ENCODE assay signal across 20 cellular contexts in the genomic region with DNA sequence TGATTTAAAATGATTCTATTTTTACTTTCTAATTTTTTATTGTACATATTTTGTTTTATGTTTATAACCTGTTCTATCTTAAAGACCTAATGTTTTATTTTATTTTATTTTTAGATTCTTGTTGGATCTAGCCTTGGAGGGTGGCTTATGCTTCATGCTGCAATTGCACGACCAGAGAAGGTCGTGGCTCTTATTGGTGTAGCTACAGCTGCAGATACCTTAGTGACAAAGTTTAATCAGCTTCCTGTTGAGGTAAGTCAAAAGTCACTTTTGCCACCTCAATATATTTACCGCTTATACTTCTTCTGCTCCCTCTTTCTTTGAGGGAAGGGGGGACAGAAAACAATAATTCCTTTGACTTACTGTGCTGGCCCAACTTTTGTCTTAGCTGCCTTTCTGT. TPM values are rescaled to one million over a fixed set of nuclear protein-coding genes. Genes with fewer than 3 reads are reported as not detected.
DNase-seq lines count a peak whose midpoint lies in the region; ATAC-seq and TF ChIP-seq lines count a peak whose summit lies in the region.
"Had no signal": no experiment of that assay in that cellular context is flagged by ENCODE, and none has a peak within 500 bp of the region (broad histone marks: within the 10 kb centered on the region; RNA-seq: fewer than 3 reads in every experiment).

No MANE protein-coding gene starts in this region.

- no peaks in the 10 kb centered on the region for H3K9me3 ChIP-seq in Loucy (ENCODE audit: insufficient read depth, low read depth, low read length)
- no peaks in the 10 kb centered on the region for H3K9me3 ChIP-seq in naive thymus-derived CD4-positive, alpha-beta T cell (ENCODE audit: control insufficient read depth in 2 of 3, low read length in 3 of 3)
- H3K9me3 ChIP-seq in esophagus squamous epithelium: no peaks in the 10 kb centered on the region

- DNase-seq in activated naive CD4-positive, alpha-beta T cell treated with anti-CD3 and anti-CD28 coated beads for 36 hours: no peak
- DNase-seq in activated naive CD4-positive, alpha-beta T cell (lab: John Stamatoyannopoulos, UW): no peak
- DNase-seq in naive thymus-derived CD4-positive, alpha-beta T cell: no peak
- DNase-seq in anterior cingulate cortex (lab: John Stamatoyannopoulos, UW) (no peak), esophagus squamous epithelium (lab: John Stamatoyannopoulos, UW) (no peak)
- DNase-seq: ACHN, C1 segment of cervical spinal cord, DND-41, H7, HFFc6, NCI-H1105 treated with DMSO at 0.1 percent for 48 hours, NCI-H1694 treated with DMSO at 0.1 percent for 48 hours, NCI-H748 treated with DMSO at 0.1 percent for 48 hours had no signal

- H3K4me1 Mint-ChIP-seq in activated naive CD4-positive, alpha-beta T cell treated with anti-CD3 and anti-CD28 coated beads for 36 hours (ENCODE audit: low read depth): peaks cover 47% of the 10 kb centered on the region
- H3K4me1 Mint-ChIP-seq in activated T-helper 17 cell treated with anti-CD3 and anti-CD28 coated beads, Interleukin-2, amount 50 U/mL, for 72 hours: peaks cover 24% of the 10 kb centered on the region
- peaks cover 19 to 63% (median 57%) of the 10 kb centered on the region in 7 donors for H3K4me1 Mint-ChIP-seq in naive thymus-derived CD4-positive, alpha-beta T cell

- 76 to 87% methylated on average over 3 of the region's 3 CpGs for WGBS in esophagus squamous epithelium, 2 donors

- peaks cover 34% of the 10 kb centered on the region for H3K36me3 Mint-ChIP-seq in activated naive CD4-positive, alpha-beta T cell treated with anti-CD3 and anti-CD28 coated beads for 36 hours (ENCODE audit: low read depth)
- H3K36me3 Mint-ChIP-seq in activated T-helper 17 cell treated with anti-CD3 and anti-CD28 coated beads, Interleukin-2, amount 50 U/mL, for 72 hours (ENCODE audit: low read depth): peaks cover 88% of the 10 kb centered on the region
- peaks cover 3 to 41% (median 32%) of the 10 kb centered on the region in 5 donors for H3K36me3 Mint-ChIP-seq in naive thymus-derived CD4-positive, alpha-beta T cell

- H3K4me1 ChIP-seq in Loucy (ENCODE audit: insufficient read depth, low read length, poor library complexity, severe bottlenecking): peaks cover 44% of the 10 kb centered on the region
- peaks cover 1 to 3% of the 10 kb centered on the region in 2 donors for H3K4me1 ChIP-seq in naive thymus-derived CD4-positive, alpha-beta T cell (ENCODE audit: control insufficient read depth in 2 of 2, insufficient read depth in 2 of 2, low read length in 2 of 2)
- peaks cover 0 to 13% (median 0%) of the 10 kb centered on the region in 3 donors for H3K4me1 ChIP-seq in esophagus squamous epithelium

- H3K27me3 Mint-ChIP-seq in activated naive CD4-positive, alpha-beta T cell treated with anti-CD3 and anti-CD28 coated beads for 36 hours (ENCODE audit: low read depth): no peaks in the 10 kb centered on the region
- H3K27me3 Mint-ChIP-seq in activated T-helper 17 cell treated with anti-CD3 and anti-CD28 coated beads, Interleukin-2, amount 50 U/mL, for 72 hours: no peaks in the 10 kb centered on the region
- H3K27me3 Mint-ChIP-seq in naive thymus-derived CD4-positive, alpha-beta T cell: no peaks in the 10 kb centered on the region

- TF ChIP-seq POLR2A in esophagus squamous epithelium (IDR thresholded peaks at IDR 0.05): no peak

- no peak overlapping the region for H2AFZ ChIP-seq in Loucy (ENCODE audit: low read length)

- POLR2A ChIA-PET in naive thymus-derived CD4-positive, alpha-beta T cell (lab: Charles Lee): interaction anchor here (0.6 to 1.3 kb wide), 3 partner anchors 8 to 267 kb away, joined by 3 read pairs; a partner anchor contains a TSS

- no peaks in the 10 kb centered on the region for H3K9me2 ChIP-seq in Loucy (replicated peaks; ENCODE audit: low read depth, low read length)

- TF ChIP-seq CTCF in Loucy (conservative IDR thresholded peaks at IDR 0.05; ENCODE audit: low read length) (no peak), esophagus squamous epithelium (IDR thresholded peaks at IDR 0.05) (no peak)

- ATAC-seq in activated T-helper 17 cell treated with anti-CD3 and anti-CD28 coated beads, Interleukin-2, amount 50 U/mL, for 72 hours (replicated peaks): no peak
- no peak for ATAC-seq in naive thymus-derived CD4-positive, alpha-beta T cell
- ATAC-seq: Right ventricle myocardium inferior had no signal

- H3K27ac Mint-ChIP-seq in activated naive CD4-positive, alpha-beta T cell treated with anti-CD3 and anti-CD28 coated beads for 36 hours: peak overlapping the region; percentile 6
- H3K27ac Mint-ChIP-seq in activated T-helper 17 cell treated with anti-CD3 and anti-CD28 coated beads, Interleukin-2, amount 50 U/mL, for 72 hours: peak overlapping the region; percentile 51
- peak overlapping the region in 6 of 9 donors; percentile 2 to 90 (median 42) for H3K27ac Mint-ChIP-seq in naive thymus-derived CD4-positive, alpha-beta T cell
- H3K27ac Mint-ChIP-seq: HFFc6 had no signal

- no peak overlapping the region for H3K4me3 Mint-ChIP-seq in activated naive CD4-positive, alpha-beta T cell treated with anti-CD3 and anti-CD28 coated beads for 36 hours
- H3K4me3 Mint-ChIP-seq in activated T-helper 17 cell treated with anti-CD3 and anti-CD28 coated beads, Interleukin-2, amount 50 U/mL, for 72 hours: peak overlapping the region; percentile 0
- peak overlapping the region in 1 of 10 donors; percentile 10 for H3K4me3 Mint-ChIP-seq in naive thymus-derived CD4-positive, alpha-beta T cell
- H3K4me3 Mint-ChIP-seq: HFFc6 had no signal

- intact Hi-C loops in activated naive CD4-positive, alpha-beta T cell treated with anti-CD3 and anti-CD28 coated beads for 36 hours (cut with micrococcal nuclease): loop anchor here (10.0 kb wide), 1 partner anchor 318 kb away; no protein-coding TSS in a partner anchor
- intact Hi-C loops in naive thymus-derived CD4-positive, alpha-beta T cell (cut with micrococcal nuclease): no loop called here
- intact Hi-C loops in esophagus squamous epithelium (cut with DNase I): no loop called here

- H3K36me3 ChIP-seq in Loucy (ENCODE audit: insufficient read depth, low read length) (peaks cover 16% of the 10 kb centered on the region; the same call in 1 of the 2 replicates), esophagus squamous epithelium (peaks cover 0 to 37% (median 6%) of the 10 kb centered on the region in 3 donors)
- H3K36me3 ChIP-seq in naive thymus-derived CD4-positive, alpha-beta T cell (ENCODE audit: control insufficient read depth in 2 of 3, insufficient read depth in 3 of 3, low read length in 3 of 3): peaks cover 7 to 25% (median 10%) of the 10 kb centered on the region in 3 experiments

- peaks cover 41% of the 10 kb centered on the region for H4K20me1 ChIP-seq in Loucy (ENCODE audit: insufficient read depth, low read length, poor library complexity, severe bottlenecking)

- CTCF ChIA-PET in activated naive CD4-positive, alpha-beta T cell treated with anti-CD3 and anti-CD28 coated beads for 36 hours (lab: Charles Lee): interaction anchor here (0.6 to 20.8 kb wide), 6 partner anchors 9 to 151 kb away, joined by 3 to 454 read pairs (median 4); no protein-coding TSS in a partner anchor
- CTCF ChIA-PET in naive thymus-derived CD4-positive, alpha-beta T cell (lab: Charles Lee): interaction anchor here (0.7 to 1.4 kb wide), 4 partner anchors 9 to 1279 kb away, joined by 3 to 5 read pairs (median 3); a partner anchor contains a TSS

- H3K9me3 Mint-ChIP-seq in activated naive CD4-positive, alpha-beta T cell treated with anti-CD3 and anti-CD28 coated beads for 36 hours: no peaks in the 10 kb centered on the region
- no peaks in the 10 kb centered on the region for H3K9me3 Mint-ChIP-seq in activated T-helper 17 cell treated with anti-CD3 and anti-CD28 coated beads, Interleukin-2, amount 50 U/mL, for 72 hours
- no peaks in the 10 kb centered on the region for H3K9me3 Mint-ChIP-seq in naive thymus-derived CD4-positive, alpha-beta T cell
- H3K9me3 Mint-ChIP-seq: HFFc6 had no signal

- no peaks in the 10 kb centered on the region for H3K27me3 ChIP-seq in Loucy (ENCODE audit: insufficient read depth, low read length, poor library complexity, severe bottlenecking)
- H3K27me3 ChIP-seq in naive thymus-derived CD4-positive, alpha-beta T cell (ENCODE audit: control insufficient read depth in 2 of 2, insufficient read depth in 2 of 2, low read length in 2 of 2): no peaks in the 10 kb centered on the region
- no peaks in the 10 kb centered on the region for H3K27me3 ChIP-seq in esophagus squamous epithelium

- H3F3A ChIP-seq in Loucy (ENCODE audit: low read depth): no peaks in the 10 kb centered on the region; the same call in 1 of the 2 replicates

- H3K79me2 ChIP-seq in Loucy (ENCODE audit: insufficient read depth, low read length): peaks cover 38% of the 10 kb centered on the region

- H3K27ac ChIP-seq in naive thymus-derived CD4-positive, alpha-beta T cell (ENCODE audit: low read depth, low read length): no peak overlapping the region
- H3K27ac ChIP-seq in esophagus squamous epithelium: no peak overlapping the region

- no peak overlapping the region for H3K9ac ChIP-seq in Loucy (ENCODE audit: low read depth, low read length, poor library complexity, severe bottlenecking)

- H3K4me2 ChIP-seq in Loucy (ENCODE audit: low read depth, low read length, poor library complexity, severe bottlenecking): peak overlapping the region; percentile 23

- H3K4me3 ChIP-seq in Loucy (ENCODE audit: low read length, poor library complexity, severe bottlenecking) (no peak overlapping the region), esophagus squamous epithelium (no peak overlapping the region)
- no peak overlapping the region for H3K4me3 ChIP-seq in naive thymus-derived CD4-positive, alpha-beta T cell (ENCODE audit: low read length)

RNA-seq across cellular contexts. Expression of a gene that starts 8.0 kb away (rescaled TPM):
- total RNA-seq in activated naive CD4-positive, alpha-beta T cell treated with anti-CD3 and anti-CD28 coated beads for 36 hours: 10 to 100 TPM; 53.1 to 54.6 TPM
- 10 to 100 TPM; 63.3 to 84.9 TPM for total RNA-seq in activated T-helper 17 cell treated with anti-CD3 and anti-CD28 coated beads, Interleukin-2, amount 50 U/mL, for 72 hours
- total RNA-seq in naive thymus-derived CD4-positive, alpha-beta T cell: 10 to 100 TPM; 18.4 to 43.6 (median 34.9) TPM
- polyA plus RNA-seq in naive thymus-derived CD4-positive, alpha-beta T cell: 10 to 100 TPM; 37.8 to 44.5 TPM
- total RNA-seq in esophagus squamous epithelium: 10 to 100 TPM; 10.2 to 22.5 (median 13.1) TPM

RNA-seq across cellular contexts. Expression of a gene that starts 11.9 kb away (rescaled TPM):
- total RNA-seq in activated naive CD4-positive, alpha-beta T cell treated with anti-CD3 and anti-CD28 coated beads for 36 hours: 1 to 10 TPM; 1.2 TPM
- 1 to 10 TPM in 1 of 2 donors, under 1 TPM in 1; 0.56 to 7.1 TPM for total RNA-seq in activated T-helper 17 cell treated with anti-CD3 and anti-CD28 coated beads, Interleukin-2, amount 50 U/mL, for 72 hours
- under 1 TPM in 1 of 5 experiments, not detected in 4; 0.51 TPM for total RNA-seq in naive thymus-derived CD4-positive, alpha-beta T cell
- polyA plus RNA-seq in naive thymus-derived CD4-positive, alpha-beta T cell: not detected
- not detected for total RNA-seq in esophagus squamous epithelium
- total RNA-seq: G401, LHCN-M2, NCI-H460, OCI-LY7, Right ventricle myocardium inferior had no signal

RNA-seq across cellular contexts. Expression of a gene that starts 47.7 kb away (rescaled TPM):
- not detected for total RNA-seq in activated naive CD4-positive, alpha-beta T cell treated with anti-CD3 and anti-CD28 coated beads for 36 hours
- 1 to 10 TPM in 1 of 2 donors, under 1 TPM in 1; 0.24 to 1.6 TPM for total RNA-seq in activated T-helper 17 cell treated with anti-CD3 and anti-CD28 coated beads, Interleukin-2, amount 50 U/mL, for 72 hours
- not detected for total RNA-seq in naive thymus-derived CD4-positive, alpha-beta T cell
- polyA plus RNA-seq in naive thymus-derived CD4-positive, alpha-beta T cell: under 1 TPM in 1 of 2 donors, not detected in 1; 0.09 TPM
- not detected for total RNA-seq in esophagus squamous epithelium
- total RNA-seq: G401, H7, LHCN-M2, OCI-LY7, Right ventricle myocardium inferior had no signal
